ENCODE assay signal across 25 cellular contexts in the genomic region with DNA sequence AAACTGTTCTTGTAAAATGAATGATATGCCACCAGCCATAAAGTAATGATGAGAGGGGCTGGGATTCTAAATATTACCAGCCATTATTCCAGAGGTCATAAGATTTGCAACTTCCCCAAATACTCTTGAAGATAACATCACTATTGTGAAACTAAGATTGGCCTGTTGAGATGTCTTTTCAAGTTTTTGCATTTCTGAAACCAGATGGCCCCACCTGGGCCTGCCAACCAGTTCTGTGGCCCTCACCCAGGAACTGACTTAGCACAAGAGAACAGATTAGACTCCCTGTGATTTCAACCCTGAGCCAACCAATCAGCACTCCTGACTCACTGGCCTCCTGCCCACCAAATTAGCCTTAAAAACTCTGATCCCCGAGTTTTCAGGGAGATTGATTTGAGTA.
"Had no signal": no experiment of that assay in that cellular context is flagged by ENCODE, and none has a peak within 500 bp of the region (broad histone marks: within the 10 kb centered on the region; RNA-seq: fewer than 3 reads in every experiment).

No MANE protein-coding gene starts in this region.

- ATAC-seq: activated CD8-positive, alpha-beta T cell treated with anti-CD3 and anti-CD28 coated beads for 36 hours; activated naive CD8-positive, alpha-beta T cell treated with anti-CD3 and anti-CD28 coated beads, Interleukin-2, amount 50 U/mL, for 24 hours; activated T-cell treated with anti-CD3 and anti-CD28 coated beads, Interleukin-2, amount 50 U/mL, for 4 hours; activated T-helper 17 cell treated with anti-CD3 and anti-CD28 coated beads, Interleukin-2, amount 50 U/mL, for 72 hours; heart left ventricle; naive thymus-derived CD4-positive, alpha-beta T cell; psoas muscle; stimulated activated memory B cell treated with anti-CD40 and anti-IgM and Interleukin-4, amounts not matched to agents 10 μg/mL and 1 μg/mL and 100 μg/mL, for 72 hours; stimulated activated naive CD8-positive, alpha-beta T cell treated with anti-CD3 and anti-CD28 coated beads, Interleukin-15, amount 100 ng/mL, for 72 hours had no signal

- DNase-seq: activated B cell treated with CpG ODN at 0.5 μM for 24 hours; activated CD4-positive, alpha-beta T cell treated with anti-CD3 and anti-CD28 coated beads, Interleukin-2, amount 50 U/mL, for 1 hour; activated CD8-positive, alpha-beta T cell treated with anti-CD3 and anti-CD28 coated beads for 36 hours; activated naive CD8-positive, alpha-beta T cell treated with anti-CD3 and anti-CD28 coated beads, Interleukin-2, amount 50 U/mL, for 24 hours; activated T-cell treated with anti-CD3 and anti-CD28 coated beads, Interleukin-2, amount 50 U/mL, for 4 hours; central memory CD4-positive, alpha-beta T cell; foreskin fibroblast; heart left ventricle; hypothalamus; midbrain; naive thymus-derived CD4-positive, alpha-beta T cell; occipital lobe; psoas muscle; sigmoid colon; small intestine; stimulated activated CD4-positive, alpha-beta T cell treated with anti-CD3 and anti-CD28 coated beads, Interleukin-4, amount 100 ng/mL, for 4 hours; stimulated activated CD8-positive, alpha-beta memory T cell treated with anti-CD3 and anti-CD28 coated beads, Interleukin-4, amount 100 ng/mL, for 48 hours; stimulated activated naive CD8-positive, alpha-beta T cell treated with anti-CD3 and anti-CD28 coated beads, Interleukin-15, amount 100 ng/mL, for 72 hours; substantia nigra; upper lobe of left lung had no signal

- H3K4me3 ChIP-seq: breast epithelium, heart left ventricle, neural progenitor cell, psoas muscle, sigmoid colon, upper lobe of left lung, vagina had no signal
